Comparison of ENCODE assay signal across 24 cellular contexts in genomic region chr22:23375031-23375827, GRCh38.
"Had no signal": no experiment of that assay in that cellular context is flagged by ENCODE, and none has a peak within 500 bp of the region (broad histone marks: within the 10 kb centered on the region; RNA-seq: fewer than 3 reads in every experiment).

No MANE protein-coding gene starts in this region.

- H3K4me3 Mint-ChIP-seq: dendritic cell treated with granulocyte-macrophage colony-stimulating factor and Interleukin-4, amounts not matched to agents 40 ng/mL and 50 ng/mL, for 4 days; naive thymus-derived CD4-positive, alpha-beta T cell; neural crest cell; stimulated activated effector memory CD8-positive, alpha-beta T cell treated with anti-CD3 and anti-CD28 coated beads, Interleukin-12 subunit alpha, Interleukin-12 subunit beta, amount 100 ng/mL, for 72 hours had no signal

- H3K36me3 Mint-ChIP-seq: naive thymus-derived CD4-positive, alpha-beta T cell; stimulated activated effector memory CD8-positive, alpha-beta T cell treated with anti-CD3 and anti-CD28 coated beads, Interleukin-12 subunit alpha, Interleukin-12 subunit beta, amount 100 ng/mL, for 72 hours had no signal

- H3K27ac Mint-ChIP-seq: dendritic cell treated with granulocyte-macrophage colony-stimulating factor and Interleukin-4, amounts not matched to agents 40 ng/mL and 50 ng/mL, for 4 days; stimulated activated effector memory CD8-positive, alpha-beta T cell treated with anti-CD3 and anti-CD28 coated beads, Interleukin-12 subunit alpha, Interleukin-12 subunit beta, amount 100 ng/mL, for 72 hours had no signal

- H3K27me3 ChIP-seq: esophagus muscularis mucosa, hepatocyte, left lung, right atrium auricular region, thyroid gland had no signal

- H3K36me3 ChIP-seq: esophagus muscularis mucosa, gastroesophageal sphincter, heart left ventricle, left lung, prostate gland, right atrium auricular region, sigmoid colon, stomach, thyroid gland had no signal

- H3K79me2 ChIP-seq: hepatocyte had no signal

- H3K4me1 ChIP-seq: esophagus muscularis mucosa, foreskin keratinocyte, gastroesophageal sphincter, heart left ventricle, left lung, prostate gland, right atrium auricular region, stomach, thyroid gland had no signal

- H3K4me3 ChIP-seq: esophagus muscularis mucosa, gastroesophageal sphincter, heart left ventricle, hepatocyte, left lung, prostate gland, right atrium auricular region, sigmoid colon, stomach, thyroid gland had no signal

- H3K9me3 ChIP-seq: esophagus muscularis mucosa, gastroesophageal sphincter, heart left ventricle, left lung, prostate gland, right atrium auricular region, sigmoid colon, stomach, thyroid gland had no signal

- ATAC-seq: foreskin keratinocyte; gastroesophageal sphincter; heart left ventricle; left lung; naive thymus-derived CD4-positive, alpha-beta T cell had no signal

- H2AFZ ChIP-seq: hepatocyte had no signal

- H3K27ac ChIP-seq: esophagus muscularis mucosa, foreskin keratinocyte, gastroesophageal sphincter, heart left ventricle, hepatocyte, left lung, prostate gland, right atrium auricular region, stomach, thyroid gland had no signal

- H3K4me2 ChIP-seq: hepatocyte had no signal

- DNase-seq: effector CD8-positive, alpha-beta T cell; foreskin keratinocyte; heart left ventricle; kidney; left lung; mesenchymal stem cell; midbrain; naive thymus-derived CD4-positive, alpha-beta T cell; nucleus accumbens; sigmoid colon; stimulated activated CD4-positive, alpha-beta T cell treated with anti-CD3 and anti-CD28 coated beads, Interleukin-2, amount 100 ng/mL, for 24 hours; stimulated activated CD4-positive, alpha-beta T cell treated with anti-CD3 and anti-CD28 coated beads, Interleukin-4, amount 100 ng/mL, for 24 hours; stimulated activated naive CD4-positive, alpha-beta T cell treated with Interleukin-2 at 50 U/mL for 16 hours; stomach; thyroid gland had no signal

- H3K9me3 Mint-ChIP-seq: dendritic cell treated with granulocyte-macrophage colony-stimulating factor and Interleukin-4, amounts not matched to agents 40 ng/mL and 50 ng/mL, for 4 days; naive thymus-derived CD4-positive, alpha-beta T cell; neural crest cell; stimulated activated effector memory CD8-positive, alpha-beta T cell treated with anti-CD3 and anti-CD28 coated beads, Interleukin-12 subunit alpha, Interleukin-12 subunit beta, amount 100 ng/mL, for 72 hours had no signal

- FAIRE-seq: colon, kidney had no signal

- H3K4me1 Mint-ChIP-seq: naive thymus-derived CD4-positive, alpha-beta T cell; neural crest cell had no signal

- H3K27me3 Mint-ChIP-seq: dendritic cell treated with granulocyte-macrophage colony-stimulating factor and Interleukin-4, amounts not matched to agents 40 ng/mL and 50 ng/mL, for 4 days had no signal
